In the genomic region with DNA sequence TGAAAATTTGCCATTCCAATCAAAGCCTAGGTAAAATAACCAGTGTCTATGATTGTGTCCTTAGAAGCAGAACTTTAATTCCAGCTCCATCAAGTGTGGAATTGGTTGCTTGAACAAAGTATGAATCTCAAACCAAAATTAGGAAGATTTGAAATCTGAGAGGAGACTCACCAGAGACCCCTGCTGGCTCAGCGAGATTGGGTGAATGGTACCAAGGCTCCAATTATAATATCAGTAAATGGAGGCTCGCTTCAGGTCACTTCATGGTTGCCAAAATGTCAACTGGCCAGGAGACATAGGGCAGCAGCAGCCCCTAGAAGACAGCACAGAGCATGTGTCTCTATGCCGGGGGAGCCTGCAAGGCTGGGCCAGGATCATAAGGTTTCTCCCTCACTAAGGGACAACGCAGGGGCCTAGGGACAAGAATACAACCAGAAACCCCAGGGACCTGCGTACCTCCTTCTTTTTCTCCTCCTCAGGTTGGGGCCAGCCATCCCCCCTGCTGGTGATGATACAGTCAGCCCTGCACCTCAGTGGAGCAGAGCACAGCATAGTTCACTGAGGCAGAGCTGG, we compare ENCODE assay signal across 9 cellular contexts. TPM values are rescaled to one million over a fixed set of nuclear protein-coding genes. Genes with fewer than 3 reads are reported as not detected.
A peak's percentile ranks its signal among the peaks of the same experiment; 100 is the strongest.
DNase-seq lines count a peak whose midpoint lies in the region; ATAC-seq, FAIRE-seq and TF ChIP-seq lines count a peak whose summit lies in the region.
"Had no signal": no experiment of that assay in that cellular context is flagged by ENCODE, and none has a peak within 500 bp of the region (broad histone marks: within the 10 kb centered on the region; RNA-seq: fewer than 3 reads in every experiment).

No MANE protein-coding gene starts in this region.

- no peaks in the 10 kb centered on the region for H3K9me2 ChIP-seq in MM.1S (replicated peaks; ENCODE audit: insufficient read depth, low read length)

- H3K27me3 Mint-ChIP-seq in Calu3 (ENCODE audit: unreplicated experiment) (no peaks in the 10 kb centered on the region), astrocyte (ENCODE audit: low read depth, unreplicated experiment) (no peaks in the 10 kb centered on the region), mesothelial cell of epicardium (ENCODE audit: low read depth) (no peaks in the 10 kb centered on the region)

- no peaks in the 10 kb centered on the region for H3F3A ChIP-seq in MM.1S (ENCODE audit: insufficient read depth, low read length)

- H3K9me3 Mint-ChIP-seq in Calu3 (ENCODE audit: low read depth, unreplicated experiment) (no peaks in the 10 kb centered on the region), astrocyte (ENCODE audit: unreplicated experiment) (no peaks in the 10 kb centered on the region), mesothelial cell of epicardium (no peaks in the 10 kb centered on the region)

- H3K36me3 Mint-ChIP-seq in Calu3 (ENCODE audit: insufficient read depth, unreplicated experiment) (peaks cover 11% of the 10 kb centered on the region), astrocyte (ENCODE audit: low read depth, unreplicated experiment) (no peaks in the 10 kb centered on the region), mesothelial cell of epicardium (peaks cover 13% of the 10 kb centered on the region)

- H3K4me3 ChIP-seq in MM.1S (ENCODE audit: low read length) (no peak overlapping the region), astrocyte (ENCODE audit: insufficient read depth, low read depth, low read length) (no peak overlapping the region)

- no TSS peak for BruUV-seq in Calu3 (replicated peaks; lab: Mats Ljungman, UMichigan)

- H3K9ac ChIP-seq in MM.1S (ENCODE audit: low read length) (no peak overlapping the region), astrocyte (ENCODE audit: low read length) (no peak overlapping the region)

- DNase-seq in Calu3: no peak
- DNase-seq in MM.1S: no peak
- no peak for DNase-seq in astrocyte (ENCODE audit: low read depth)
- DNase-seq in mesothelial cell of epicardium (ENCODE audit: low spot score in 2 of 2, unreplicated experiment in 2 of 2): no peak
- no peak for DNase-seq in DMS79 treated with DMSO at 0.1 percent for 48 hours (lab: John Stamatoyannopoulos, UW)
- DNase-seq in NOMO-1 treated with DMSO at 0.1 percent for 48 hours (lab: John Stamatoyannopoulos, UW; ENCODE audit: unreplicated experiment): no peak
- DNase-seq: SHP77 treated with DMSO at 0.1 percent for 48 hours had no signal

- H3K27ac Mint-ChIP-seq in Calu3 (ENCODE audit: unreplicated experiment) (no peak overlapping the region), astrocyte (ENCODE audit: unreplicated experiment) (no peak overlapping the region), mesothelial cell of epicardium (no peak overlapping the region)

- H3K27ac ChIP-seq in MM.1S (ENCODE audit: low read length) (no peak overlapping the region), astrocyte (ENCODE audit: low read depth, low read length) (no peak overlapping the region)

- peaks cover 7% of the 10 kb centered on the region; the same call in 1 of the 2 replicates for H3K36me3 ChIP-seq in MM.1S (replicated peaks; ENCODE audit: insufficient read depth, low read length)
- no peaks in the 10 kb centered on the region for H3K36me3 ChIP-seq in astrocyte (ENCODE audit: insufficient read depth, low read length)

- H3K9me3 ChIP-seq in MM.1S (replicated peaks; ENCODE audit: insufficient read depth, low read length) (no peaks in the 10 kb centered on the region), astrocyte (ENCODE audit: insufficient read depth, low read depth, low read length) (no peaks in the 10 kb centered on the region)

- intact Hi-C loops in Calu3 (cut with micrococcal nuclease; ENCODE audit: unreplicated experiment): no loop called here

- TF ChIP-seq CTCF in Calu3 (IDR thresholded peaks at IDR 0.05; ENCODE audit: unreplicated experiment) (peak; percentile 33), MM.1S (IDR thresholded peaks at IDR 0.05; ENCODE audit: low read length) (peak; percentile 37), astrocyte (IDR thresholded peaks at IDR 0.05; ENCODE audit: insufficient read depth, low read depth, low read length) (peak; percentile 27), mesothelial cell of epicardium (IDR thresholded peaks at IDR 0.05; ENCODE audit: unreplicated experiment) (peak; percentile 29)

- no peaks in the 10 kb centered on the region for H3K4me1 Mint-ChIP-seq in Calu3 (ENCODE audit: low read depth, unreplicated experiment)
- H3K4me1 Mint-ChIP-seq in astrocyte (ENCODE audit: low read depth, unreplicated experiment): no peaks in the 10 kb centered on the region
- no peaks in the 10 kb centered on the region for H3K4me1 Mint-ChIP-seq in mesothelial cell of epicardium

- CTCF ChIA-PET in Calu3 (lab: Charles Lee): interaction anchor here (1.2 kb wide), 1 partner anchor 12 kb away, joined by 3 read pairs; no protein-coding TSS in a partner anchor

- H3K4me2 ChIP-seq in MM.1S (ENCODE audit: low read depth, low read length): no peak overlapping the region
- H3K4me2 ChIP-seq in astrocyte (ENCODE audit: low read length): no peak overlapping the region

- H3K4me3 Mint-ChIP-seq in Calu3 (ENCODE audit: low read depth, unreplicated experiment): no peak overlapping the region
- H3K4me3 Mint-ChIP-seq in astrocyte (ENCODE audit: unreplicated experiment): no peak overlapping the region
- no peak overlapping the region for H3K4me3 Mint-ChIP-seq in mesothelial cell of epicardium

- H2AFZ ChIP-seq in MM.1S (ENCODE audit: low read length) (no peak overlapping the region), astrocyte (ENCODE audit: low read depth, low read length) (no peak overlapping the region)

- ATAC-seq in GM21423 (IDR thresholded peaks at IDR 0.05; ENCODE audit: unreplicated experiment) (no peak), GM18867 (IDR thresholded peaks at IDR 0.05; ENCODE audit: unreplicated experiment) (no peak)

- H3K27me3 ChIP-seq in MM.1S (replicated peaks; ENCODE audit: insufficient read depth, low read length) (no peaks in the 10 kb centered on the region), astrocyte (ENCODE audit: insufficient read depth, low read length) (no peaks in the 10 kb centered on the region)

- H4K20me1 ChIP-seq in MM.1S (ENCODE audit: insufficient read depth, low read length) (0 out of 2 replicates have a peak, but pooled peaks cover 3% of the 10 kb centered on the region), astrocyte (ENCODE audit: insufficient read depth, low read length) (peaks cover 5% of the 10 kb centered on the region)

- H3K4me1 ChIP-seq in MM.1S (ENCODE audit: low read length): no peaks in the 10 kb centered on the region
- no peaks in the 10 kb centered on the region for H3K4me1 ChIP-seq in astrocyte (ENCODE audit: insufficient read depth, low read length)

- H3K79me2 ChIP-seq in MM.1S (ENCODE audit: low read length): peaks cover 98% of the 10 kb centered on the region
- H3K79me2 ChIP-seq in astrocyte (ENCODE audit: insufficient read depth, low read length): no peaks in the 10 kb centered on the region

- no peak for FAIRE-seq in astrocyte (lab: Jason Lieb, UNC)

RNA-seq across cellular contexts. Expression of gene RBL1, which starts 14.0 kb away (rescaled TPM):
- total RNA-seq in Calu3 (2022) (20.3 and 21.5 TPM in 2 replicates), astrocyte (2.4 and 3.4 TPM in 2 replicates), mesothelial cell of epicardium (8.8 to 13.6 TPM (median 9.0 TPM) in 3 replicates)
